22 cellular contexts compared by ENCODE assay signal in the genomic region with DNA sequence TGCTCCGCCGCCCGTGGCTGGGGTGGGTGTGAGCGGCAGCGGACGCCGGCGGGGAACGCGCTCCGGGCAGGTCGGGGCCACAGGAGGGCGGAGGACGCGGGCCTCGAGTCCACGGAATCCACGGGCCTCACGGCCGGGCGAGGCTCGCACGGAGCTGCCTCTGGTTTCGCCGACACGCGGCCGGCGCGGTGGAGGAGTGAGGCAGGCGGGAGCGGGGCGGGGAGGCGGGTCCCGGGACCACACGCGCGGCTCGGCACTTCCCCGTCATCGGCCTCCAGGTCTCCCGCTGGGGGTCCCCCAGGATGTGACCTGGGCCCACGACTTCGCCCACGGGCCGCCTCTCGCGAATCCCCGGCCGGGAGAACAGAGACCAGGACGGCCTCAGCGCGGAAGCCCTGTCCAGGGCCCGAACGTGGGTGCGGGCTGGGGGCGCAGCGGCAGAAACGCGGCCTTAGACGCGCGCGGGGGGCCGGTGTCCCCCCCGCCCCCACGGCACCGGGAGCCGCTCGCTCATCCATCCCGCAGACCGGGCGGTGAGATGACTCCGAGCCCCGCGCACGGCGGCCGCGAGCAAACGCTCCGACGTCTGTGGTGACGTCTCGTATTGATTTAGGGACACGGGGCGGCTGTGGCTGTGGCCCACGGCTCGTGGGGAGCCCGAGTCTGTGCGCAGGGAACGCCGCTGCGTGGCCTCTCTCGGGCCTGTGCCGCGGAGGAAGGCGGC. TPM values are rescaled to one million over a fixed set of nuclear protein-coding genes. Genes with fewer than 3 reads are reported as not detected.
DNase-seq lines count a peak whose midpoint lies in the region; ATAC-seq and TF ChIP-seq lines count a peak whose summit lies in the region.
"Had no signal": no experiment of that assay in that cellular context is flagged by ENCODE, and none has a peak within 500 bp of the region (broad histone marks: within the 10 kb centered on the region; RNA-seq: fewer than 3 reads in every experiment).

No MANE protein-coding gene starts in this region.

- no peak overlapping the region for H4K8ac ChIP-seq in mesendoderm (ENCODE audit: low read depth, low read length)

- no peak overlapping the region for H3K18ac ChIP-seq in mesendoderm (ENCODE audit: low read length)

- H3K79me1 ChIP-seq in mesendoderm (ENCODE audit: low read length), result no peaks in the 10 kb centered on the region

- H2BK15ac ChIP-seq in mesendoderm (replicated peaks; ENCODE audit: low read depth), result no peak overlapping the region

- H3K27me3 Mint-ChIP-seq in GM23338 (ENCODE audit: insufficient read depth, low read depth, poor library complexity), result peaks cover 74% of the 10 kb centered on the region
- H3K27me3 Mint-ChIP-seq in activated CD4-positive, alpha-beta T cell treated with anti-CD3 and anti-CD28 coated beads, Interleukin-2, amount 10 ng/mL, durations not matched to agents 24 days and 14 days, result peaks cover 25% of the 10 kb centered on the region

- peaks cover 14% of the 10 kb centered on the region for H3K4me1 Mint-ChIP-seq in GM23338
- H3K4me1 Mint-ChIP-seq in activated CD4-positive, alpha-beta T cell treated with anti-CD3 and anti-CD28 coated beads, Interleukin-2, amount 10 ng/mL, durations not matched to agents 24 days and 14 days, result no peaks in the 10 kb centered on the region
- H3K4me1 Mint-ChIP-seq: endodermal cell had no signal

- no peak overlapping the region for H3K56ac ChIP-seq in mesendoderm (ENCODE audit: low read length)

- no peaks in the 10 kb centered on the region for H3F3A ChIP-seq in GM23338 (replicated peaks; ENCODE audit: low read depth)

- H4K5ac ChIP-seq in mesendoderm (ENCODE audit: low read length), result no peak overlapping the region

- H2BK5ac ChIP-seq in mesendoderm (ENCODE audit: low read length), result no peak overlapping the region

- no peak overlapping the region for H2BK120ac ChIP-seq in mesendoderm (ENCODE audit: low read depth, low read length)

- H3K27me3 ChIP-seq in GM23338 (ENCODE audit: insufficient read depth), result peaks cover 85% of the 10 kb centered on the region
- H3K27me3 ChIP-seq in iPS-15b (ENCODE audit: control insufficient read depth, insufficient read depth, low read length), result peaks cover 53% of the 10 kb centered on the region
- H3K27me3 ChIP-seq in skeletal muscle satellite cell (ENCODE audit: control insufficient read depth, insufficient read depth, low read length), result peaks cover 64% of the 10 kb centered on the region
- peaks cover 67% of the 10 kb centered on the region for H3K27me3 ChIP-seq in mesendoderm (ENCODE audit: insufficient read depth, low read length, poor library complexity)

- H3K27ac Mint-ChIP-seq in GM23338, result no peak overlapping the region
- no peak overlapping the region for H3K27ac Mint-ChIP-seq in activated CD4-positive, alpha-beta T cell treated with anti-CD3 and anti-CD28 coated beads, Interleukin-2, amount 10 ng/mL, durations not matched to agents 24 days and 14 days
- H3K27ac Mint-ChIP-seq: activated CD4-positive, alpha-beta memory T cell treated with anti-CD3 and anti-CD28 coated beads for 36 hours; endodermal cell; IgD-negative memory B cell; nephron progenitor cell; T-helper 17 cell had no signal

- peaks cover 12% of the 10 kb centered on the region for H4K20me1 ChIP-seq in GM23338 (replicated peaks; ENCODE audit: insufficient read depth)

- intact Hi-C loops in activated CD4-positive, alpha-beta T cell treated with anti-CD3 and anti-CD28 coated beads, Interleukin-2, amount 10 ng/mL, durations not matched to agents 24 days and 14 days (cut with micrococcal nuclease), result loop anchor here (10.0 kb wide), 1 partner anchor 132 kb away; no protein-coding TSS in a partner anchor

- no peak overlapping the region for H2AFZ ChIP-seq in GM23338

- H3K4me1 ChIP-seq in GM23338 (ENCODE audit: insufficient read depth), result peaks cover 7% of the 10 kb centered on the region
- H3K4me1 ChIP-seq in iPS-15b (ENCODE audit: control insufficient read depth, insufficient read depth, low read length), result peaks cover 4% of the 10 kb centered on the region
- no peaks in the 10 kb centered on the region for H3K4me1 ChIP-seq in skeletal muscle satellite cell (ENCODE audit: control insufficient read depth, insufficient read depth, low read length)
- no peaks in the 10 kb centered on the region for H3K4me1 ChIP-seq in mesendoderm (ENCODE audit: control insufficient read depth, low read depth, low read length)

- peak overlapping the region; percentile 74 for H3K4me2 ChIP-seq in GM23338
- peak overlapping the region; percentile 20 for H3K4me2 ChIP-seq in skeletal muscle satellite cell (ENCODE audit: low read length)
- no peak overlapping the region for H3K4me2 ChIP-seq in mesendoderm (ENCODE audit: low read length)

- no peaks in the 10 kb centered on the region for H3K9me2 ChIP-seq in GM23338 (ENCODE audit: insufficient read depth)

- H3K36me3 Mint-ChIP-seq in GM23338 (ENCODE audit: low read depth), result peaks cover 3% of the 10 kb centered on the region; the same call in 2 of the 3 replicates
- H3K36me3 Mint-ChIP-seq in activated CD4-positive, alpha-beta T cell treated with anti-CD3 and anti-CD28 coated beads, Interleukin-2, amount 10 ng/mL, durations not matched to agents 24 days and 14 days (ENCODE audit: low read depth), result peaks cover 8% of the 10 kb centered on the region
- H3K36me3 Mint-ChIP-seq: IgD-negative memory B cell had no signal

- H3K4me3 ChIP-seq in GM23338 (peak overlapping the region; percentile 58), iPS-15b (ENCODE audit: low read depth, low read length) (peak overlapping the region; percentile 8), skeletal muscle satellite cell (ENCODE audit: low read length) (no peak overlapping the region), mesendoderm (ENCODE audit: low read length) (no peak overlapping the region)

- no peak for TF ChIP-seq CTCF in GM23338 (conservative IDR thresholded peaks at IDR 0.05; ENCODE audit: low read depth in 2 of 2)

- H3K9me3 ChIP-seq in iPS-15b (ENCODE audit: control insufficient read depth, insufficient read depth, low read length) (no peaks in the 10 kb centered on the region), skeletal muscle satellite cell (replicated peaks; ENCODE audit: low read length) (no peaks in the 10 kb centered on the region)
- H3K9me3 ChIP-seq: transverse colon had no signal

- H3K36me3 ChIP-seq in GM23338 (ENCODE audit: insufficient read depth) (no peaks in the 10 kb centered on the region), iPS-15b (ENCODE audit: control insufficient read depth, insufficient read depth, low read length) (no peaks in the 10 kb centered on the region), skeletal muscle satellite cell (ENCODE audit: insufficient read depth, low read length) (no peaks in the 10 kb centered on the region), mesendoderm (ENCODE audit: control insufficient read depth, insufficient read depth, low read length) (no peaks in the 10 kb centered on the region)

- H3K4ac ChIP-seq in mesendoderm (ENCODE audit: low read depth, low read length), result no peak overlapping the region

- H3K9ac ChIP-seq in iPS-15b (ENCODE audit: low read depth, low read length) (no peak overlapping the region), skeletal muscle satellite cell (ENCODE audit: low read depth, low read length) (no peak overlapping the region), mesendoderm (ENCODE audit: low read length) (no peak overlapping the region)

- DNase-seq in GM23338 (ENCODE audit: low spot score) (no peak), mesendoderm (no peak)
- DNase-seq in activated effector memory CD4-positive, alpha-beta T cell treated with Interleukin-2 at 50 U/mL for 16 hours, result no peak
- no peak for DNase-seq in activated CD4-positive, alpha-beta T cell treated with anti-CD3 and anti-CD28 coated beads, Interleukin-2, amount 10 ng/mL, durations not matched to agents 24 days and 14 days
- DNase-seq: activated CD4-positive, alpha-beta memory T cell treated with anti-CD3 and anti-CD28 coated beads for 36 hours; activated naive CD4-positive, alpha-beta T cell treated with Interleukin-2 at 50 U/mL for 16 hours; activated T-cell treated with anti-CD3 and anti-CD28 coated beads, Interleukin-2, amount 50 U/mL, for 1 hour; NCI-H1436; NCI-H2171 treated with DMSO at 0.1 percent for 48 hours; NCI-H748 treated with DMSO at 0.1 percent for 48 hours; nephron progenitor cell; OCI-M1; T-helper 17 cell; transverse colon had no signal

- H3K9me3 Mint-ChIP-seq in GM23338, result no peaks in the 10 kb centered on the region
- no peaks in the 10 kb centered on the region for H3K9me3 Mint-ChIP-seq in activated CD4-positive, alpha-beta T cell treated with anti-CD3 and anti-CD28 coated beads, Interleukin-2, amount 10 ng/mL, durations not matched to agents 24 days and 14 days
- H3K9me3 Mint-ChIP-seq: activated CD4-positive, alpha-beta memory T cell treated with anti-CD3 and anti-CD28 coated beads for 36 hours; nephron progenitor cell had no signal

- H3K79me2 ChIP-seq in GM23338 (replicated peaks; ENCODE audit: insufficient read depth), result no peaks in the 10 kb centered on the region
- H3K79me2 ChIP-seq in mesendoderm (ENCODE audit: control insufficient read depth, insufficient read depth, low read length), result no peaks in the 10 kb centered on the region

- no CpG with 5 or more reads among the region's 98 CpGs for WGBS in mesendoderm (ENCODE audit: extremely low coverage, insufficient coverage, low lambda C conversion rate)

- no peak overlapping the region for H3K23ac ChIP-seq in mesendoderm (ENCODE audit: low read length)

- no peak overlapping the region for H3K4me3 Mint-ChIP-seq in GM23338
- no peak overlapping the region for H3K4me3 Mint-ChIP-seq in activated CD4-positive, alpha-beta T cell treated with anti-CD3 and anti-CD28 coated beads, Interleukin-2, amount 10 ng/mL, durations not matched to agents 24 days and 14 days
- H3K4me3 Mint-ChIP-seq: activated CD4-positive, alpha-beta memory T cell treated with anti-CD3 and anti-CD28 coated beads for 36 hours; endodermal cell; nephron progenitor cell; T-helper 17 cell had no signal

- no peak for ATAC-seq in GM23338
- ATAC-seq: T-helper 17 cell had no signal

- H2AK5ac ChIP-seq in mesendoderm (ENCODE audit: low read length), result no peak overlapping the region

- no peak overlapping the region for H3K27ac ChIP-seq in GM23338 (ENCODE audit: low read depth)
- H3K27ac ChIP-seq in angular gyrus (ENCODE audit: low read depth, low read length), result peak overlapping the region; percentile 82
- H3K27ac ChIP-seq in mesendoderm (ENCODE audit: low read depth, low read length), result no peak overlapping the region
- H3K27ac ChIP-seq: transverse colon had no signal

RNA-seq across cellular contexts. Expression of a gene that starts 0.7 kb away (rescaled TPM):
- 0.24 TPM in 1 of 2 replicates, not detected in the other for total RNA-seq in GM23338 (2014; rRNA removed; shearing (Covaris generic))
- polyA plus RNA-seq in GM23338 (2016; fragmentation: Nextera tagmentation; extraction: Ambion mirVana), result 9.3 and 10.9 TPM in 2 replicates
- under 0.01 TPM in 1 of 2 replicates, not detected in the other for total RNA-seq in skeletal muscle satellite cell (2012; rRNA removed)
- not detected for polyA plus RNA-seq in mesendoderm (2013, experiment 1 of 2)
- polyA plus RNA-seq in mesendoderm (2013, experiment 2 of 2), result 0.01 TPM
- not detected in 2 replicates for total RNA-seq in activated CD4-positive, alpha-beta T cell treated with anti-CD3 and anti-CD28 coated beads, Interleukin-2, amount 10 ng/mL, durations not matched to agents 24 days and 14 days
- total RNA-seq: activated CD4-positive, alpha-beta memory T cell treated with anti-CD3 and anti-CD28 coated beads for 36 hours; cerebellum; fibroblast of villous mesenchyme; MCF 10A; T-helper 17 cell; transverse colon had no signal
- polyA plus RNA-seq: IgD-negative memory B cell had no signal

Comparison
In these comparisons a context has a peak if more than half of its experiments do, and no peak if none do; other contexts are left out.
1. H3K4me3 ChIP-seq: peak in GM23338 (single experiment) and iPS-15b (single experiment); none in skeletal muscle satellite cell (single experiment) and mesendoderm (single experiment).